32 cellular contexts compared by ENCODE assay signal in the genomic region with DNA sequence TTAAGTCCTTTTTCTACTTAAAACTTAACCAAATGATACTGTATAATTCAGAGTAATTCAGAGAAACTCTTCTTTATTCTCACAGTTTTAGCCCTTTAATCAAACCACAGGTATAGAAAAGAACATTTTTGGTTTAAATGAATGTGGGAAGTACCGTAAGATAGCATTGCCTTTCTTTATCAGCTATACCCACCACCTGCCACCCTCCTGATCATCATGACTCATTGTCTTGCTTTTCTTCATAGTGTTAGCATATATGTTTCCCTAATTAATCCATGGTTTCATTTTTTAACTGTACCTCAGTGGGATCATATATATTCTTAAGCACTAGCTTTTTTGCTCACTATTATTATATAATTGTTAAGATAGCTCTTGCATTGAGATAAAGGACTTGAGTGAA. TPM values are rescaled to one million over a fixed set of nuclear protein-coding genes. Genes with fewer than 3 reads are reported as not detected.
"Had no signal": no experiment of that assay in that cellular context is flagged by ENCODE, and none has a peak within 500 bp of the region (broad histone marks: within the 10 kb centered on the region; RNA-seq: fewer than 3 reads in every experiment).

No MANE protein-coding gene starts in this region.

- H3K27ac ChIP-seq: adrenal gland, body of pancreas, esophagus muscularis mucosa, foreskin keratinocyte, gastrocnemius medialis, heart left ventricle had no signal

- FAIRE-seq: colon had no signal

- DNase-seq: activated CD4-positive, alpha-beta memory T cell treated with anti-CD3 and anti-CD28 coated beads, Interleukin-2, amount 10 ng/mL, durations not matched to agents 7 days and 5 days; activated CD4-positive, alpha-beta T cell treated with anti-CD3 and anti-CD28 coated beads for 1 hour; activated CD4-positive, alpha-beta T cell treated with anti-CD3 and anti-CD28 coated beads for 4 hours; activated CD4-positive, alpha-beta T cell treated with anti-CD3 and anti-CD28 coated beads, Interleukin-2, amount 10 ng/mL, durations not matched to agents 7 days and 5 days; activated CD4-positive, alpha-beta T cell treated with anti-CD3 and anti-CD28 coated beads, Interleukin-2, amount 50 U/mL, for 4 hours; activated CD8-positive, alpha-beta memory T cell treated with anti-CD3 and anti-CD28 coated beads, Interleukin-2, amount 10 ng/mL, durations not matched to agents 7 days and 5 days; activated CD8-positive, alpha-beta memory T cell treated with anti-CD3 and anti-CD28 coated beads, Interleukin-2, amount 50 U/mL, for 4 hours; activated gamma-delta T cell; activated naive CD4-positive, alpha-beta T cell; activated naive CD4-positive, alpha-beta T cell treated with anti-CD3 and anti-CD28 coated beads, Interleukin-2, amount 10 ng/mL, durations not matched to agents 7 days and 5 days; activated T-cell treated with anti-CD3 and anti-CD28 coated beads, Interleukin-2, amount 50 U/mL, for 1 hour; activated T-cell treated with anti-CD3 and anti-CD28 coated beads, Interleukin-2, amount 50 U/mL, for 48 hours; adrenal gland; amygdala; aorta; body of pancreas; cortex of kidney; dermis blood vessel endothelial cell; effector CD4-positive, alpha-beta T cell; effector memory CD8-positive, alpha-beta T cell; erythroblast; foreskin keratinocyte; gastrocnemius medialis; glutamatergic neuron; heart left ventricle; T-helper 2 cell had no signal

- H3K9me3 Mint-ChIP-seq: activated CD4-positive, alpha-beta memory T cell treated with anti-CD3 and anti-CD28 coated beads, Interleukin-2, amount 10 ng/mL, durations not matched to agents 7 days and 5 days; activated T-helper 1 cell treated with anti-CD3 and anti-CD28 coated beads, Interleukin-12 subunit alpha, Interleukin-12 subunit beta, Interleukin-2, Interleukin-4 antibody, amounts not matched to agents 30 ng/mL and 10 ng/mL and 1 ng/mL, durations not matched to agents 14 hours and 24 hours and 36 hours had no signal

- H3K27ac Mint-ChIP-seq: activated CD4-positive, alpha-beta memory T cell treated with anti-CD3 and anti-CD28 coated beads, Interleukin-2, amount 10 ng/mL, durations not matched to agents 7 days and 5 days; activated CD4-positive, alpha-beta T cell treated with anti-CD3 and anti-CD28 coated beads, Interleukin-2, amount 10 ng/mL, durations not matched to agents 7 days and 5 days; activated CD8-positive, alpha-beta memory T cell treated with anti-CD3 and anti-CD28 coated beads, Interleukin-2, amount 10 ng/mL, durations not matched to agents 7 days and 5 days; activated naive CD4-positive, alpha-beta T cell treated with anti-CD3 and anti-CD28 coated beads, Interleukin-2, amount 10 ng/mL, durations not matched to agents 7 days and 5 days; activated naive CD4-positive, alpha-beta T cell treated with anti-CD3 and anti-CD28 coated beads, Interleukin-2, amount 50 U/mL, for 72 hours; activated T-helper 1 cell treated with anti-CD3 and anti-CD28 coated beads, Interleukin-12 subunit alpha, Interleukin-12 subunit beta, Interleukin-2, Interleukin-4 antibody, amounts not matched to agents 30 ng/mL and 10 ng/mL and 1 ng/mL, durations not matched to agents 14 hours and 24 hours and 36 hours; effector memory CD8-positive, alpha-beta T cell had no signal

- ATAC-seq: activated CD8-positive, alpha-beta memory T cell treated with anti-CD3 and anti-CD28 coated beads, Interleukin-2, amount 10 ng/mL, durations not matched to agents 7 days and 5 days; body of pancreas; effector memory CD8-positive, alpha-beta T cell; foreskin keratinocyte; gastrocnemius medialis; heart left ventricle had no signal

- H3K36me3 ChIP-seq: adrenal gland, gastrocnemius medialis had no signal

- H3K4me3 ChIP-seq: adrenal gland, body of pancreas, esophagus muscularis mucosa, gastrocnemius medialis, heart left ventricle had no signal

- H3K4me1 ChIP-seq: adrenal gland, body of pancreas, esophagus muscularis mucosa, foreskin keratinocyte, gastrocnemius medialis had no signal

- H3K27me3 Mint-ChIP-seq: activated CD4-positive, alpha-beta T cell treated with anti-CD3 and anti-CD28 coated beads, Interleukin-2, amount 10 ng/mL, durations not matched to agents 7 days and 5 days; activated CD8-positive, alpha-beta memory T cell treated with anti-CD3 and anti-CD28 coated beads, Interleukin-2, amount 10 ng/mL, durations not matched to agents 7 days and 5 days; activated naive CD4-positive, alpha-beta T cell treated with anti-CD3 and anti-CD28 coated beads, Interleukin-2, amount 10 ng/mL, durations not matched to agents 7 days and 5 days had no signal

- H3K27me3 ChIP-seq: adrenal gland, body of pancreas, esophagus muscularis mucosa, foreskin keratinocyte, gastrocnemius medialis, heart left ventricle had no signal

- H3K9me3 ChIP-seq: adrenal gland, body of pancreas, esophagus muscularis mucosa, gastrocnemius medialis, heart left ventricle had no signal

- H3K4me3 Mint-ChIP-seq: activated CD4-positive, alpha-beta memory T cell treated with anti-CD3 and anti-CD28 coated beads, Interleukin-2, amount 10 ng/mL, durations not matched to agents 7 days and 5 days; activated CD4-positive, alpha-beta T cell treated with anti-CD3 and anti-CD28 coated beads, Interleukin-2, amount 10 ng/mL, durations not matched to agents 7 days and 5 days; activated CD8-positive, alpha-beta memory T cell treated with anti-CD3 and anti-CD28 coated beads, Interleukin-2, amount 10 ng/mL, durations not matched to agents 7 days and 5 days; activated naive CD4-positive, alpha-beta T cell treated with anti-CD3 and anti-CD28 coated beads, Interleukin-2, amount 10 ng/mL, durations not matched to agents 7 days and 5 days; activated T-helper 1 cell treated with anti-CD3 and anti-CD28 coated beads, Interleukin-12 subunit alpha, Interleukin-12 subunit beta, Interleukin-2, Interleukin-4 antibody, amounts not matched to agents 30 ng/mL and 10 ng/mL and 1 ng/mL, durations not matched to agents 14 hours and 24 hours and 36 hours; effector memory CD8-positive, alpha-beta T cell had no signal

RNA-seq across cellular contexts. Expression of a gene that starts 27.5 kb away (rescaled TPM):
- total RNA-seq: activated CD4-positive, alpha-beta memory T cell treated with anti-CD3 and anti-CD28 coated beads, Interleukin-2, amount 10 ng/mL, durations not matched to agents 7 days and 5 days; activated CD4-positive, alpha-beta T cell treated with anti-CD3 and anti-CD28 coated beads, Interleukin-2, amount 10 ng/mL, durations not matched to agents 7 days and 5 days; activated CD8-positive, alpha-beta memory T cell treated with anti-CD3 and anti-CD28 coated beads for 36 hours; activated CD8-positive, alpha-beta memory T cell treated with anti-CD3 and anti-CD28 coated beads, Interleukin-2, amount 10 ng/mL, durations not matched to agents 7 days and 5 days; activated naive CD4-positive, alpha-beta T cell treated with anti-CD3 and anti-CD28 coated beads, Interleukin-2, amount 50 U/mL, for 72 hours; activated T-helper 1 cell treated with anti-CD3 and anti-CD28 coated beads, Interleukin-12 subunit alpha, Interleukin-12 subunit beta, Interleukin-2, Interleukin-4 antibody, amounts not matched to agents 30 ng/mL and 10 ng/mL and 1 ng/mL, durations not matched to agents 14 hours and 24 hours and 36 hours; dermis blood vessel endothelial cell; foreskin keratinocyte; T-helper 1 cell treated with Interleukin-12 subunit alpha and Interleukin-12 subunit beta and Interleukin-4 antibody, amounts not matched to agents 30 ng/mL and 1 ng/mL, for 36 hours had no signal
- polyA plus RNA-seq: foreskin keratinocyte had no signal
